ENCODE assay signal across 1 cellular context in the genomic region with DNA sequence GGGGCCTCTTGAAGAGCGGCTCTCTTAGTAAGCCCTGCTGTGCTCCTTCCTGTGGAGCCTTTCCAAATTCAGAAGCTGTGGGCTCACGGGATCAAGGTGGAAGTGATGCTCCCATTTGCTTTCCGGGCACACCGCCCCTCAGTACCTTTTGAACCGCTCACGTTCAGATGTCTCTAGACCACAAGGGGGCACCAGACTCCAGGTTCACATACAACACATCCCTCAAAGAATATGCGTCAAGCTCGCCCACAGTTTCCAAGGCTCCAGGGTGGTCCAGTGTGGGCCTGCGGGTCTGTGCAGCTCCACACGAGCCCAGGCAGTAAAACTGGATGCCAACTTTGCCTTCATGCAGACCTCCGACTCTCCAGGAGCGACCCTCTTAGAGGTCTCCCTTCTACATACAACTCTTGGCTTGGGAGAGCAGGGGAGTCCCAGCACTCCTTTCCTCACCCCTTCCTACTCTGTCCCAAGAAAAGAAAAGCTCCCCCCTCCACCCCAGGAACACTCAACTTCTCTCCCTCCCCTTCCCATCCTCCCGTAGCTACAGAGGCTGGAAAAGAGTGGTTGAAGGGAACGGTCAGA.
TF ChIP-seq lines count a peak whose summit lies in the region.

No MANE protein-coding gene starts in this region.

TF ChIP-seq in GM23338, 12 proteins besides CTCF, POLR2A, EP300 and RAD21 (continued from another document):
- TF ChIP-seq, protein P1, sequence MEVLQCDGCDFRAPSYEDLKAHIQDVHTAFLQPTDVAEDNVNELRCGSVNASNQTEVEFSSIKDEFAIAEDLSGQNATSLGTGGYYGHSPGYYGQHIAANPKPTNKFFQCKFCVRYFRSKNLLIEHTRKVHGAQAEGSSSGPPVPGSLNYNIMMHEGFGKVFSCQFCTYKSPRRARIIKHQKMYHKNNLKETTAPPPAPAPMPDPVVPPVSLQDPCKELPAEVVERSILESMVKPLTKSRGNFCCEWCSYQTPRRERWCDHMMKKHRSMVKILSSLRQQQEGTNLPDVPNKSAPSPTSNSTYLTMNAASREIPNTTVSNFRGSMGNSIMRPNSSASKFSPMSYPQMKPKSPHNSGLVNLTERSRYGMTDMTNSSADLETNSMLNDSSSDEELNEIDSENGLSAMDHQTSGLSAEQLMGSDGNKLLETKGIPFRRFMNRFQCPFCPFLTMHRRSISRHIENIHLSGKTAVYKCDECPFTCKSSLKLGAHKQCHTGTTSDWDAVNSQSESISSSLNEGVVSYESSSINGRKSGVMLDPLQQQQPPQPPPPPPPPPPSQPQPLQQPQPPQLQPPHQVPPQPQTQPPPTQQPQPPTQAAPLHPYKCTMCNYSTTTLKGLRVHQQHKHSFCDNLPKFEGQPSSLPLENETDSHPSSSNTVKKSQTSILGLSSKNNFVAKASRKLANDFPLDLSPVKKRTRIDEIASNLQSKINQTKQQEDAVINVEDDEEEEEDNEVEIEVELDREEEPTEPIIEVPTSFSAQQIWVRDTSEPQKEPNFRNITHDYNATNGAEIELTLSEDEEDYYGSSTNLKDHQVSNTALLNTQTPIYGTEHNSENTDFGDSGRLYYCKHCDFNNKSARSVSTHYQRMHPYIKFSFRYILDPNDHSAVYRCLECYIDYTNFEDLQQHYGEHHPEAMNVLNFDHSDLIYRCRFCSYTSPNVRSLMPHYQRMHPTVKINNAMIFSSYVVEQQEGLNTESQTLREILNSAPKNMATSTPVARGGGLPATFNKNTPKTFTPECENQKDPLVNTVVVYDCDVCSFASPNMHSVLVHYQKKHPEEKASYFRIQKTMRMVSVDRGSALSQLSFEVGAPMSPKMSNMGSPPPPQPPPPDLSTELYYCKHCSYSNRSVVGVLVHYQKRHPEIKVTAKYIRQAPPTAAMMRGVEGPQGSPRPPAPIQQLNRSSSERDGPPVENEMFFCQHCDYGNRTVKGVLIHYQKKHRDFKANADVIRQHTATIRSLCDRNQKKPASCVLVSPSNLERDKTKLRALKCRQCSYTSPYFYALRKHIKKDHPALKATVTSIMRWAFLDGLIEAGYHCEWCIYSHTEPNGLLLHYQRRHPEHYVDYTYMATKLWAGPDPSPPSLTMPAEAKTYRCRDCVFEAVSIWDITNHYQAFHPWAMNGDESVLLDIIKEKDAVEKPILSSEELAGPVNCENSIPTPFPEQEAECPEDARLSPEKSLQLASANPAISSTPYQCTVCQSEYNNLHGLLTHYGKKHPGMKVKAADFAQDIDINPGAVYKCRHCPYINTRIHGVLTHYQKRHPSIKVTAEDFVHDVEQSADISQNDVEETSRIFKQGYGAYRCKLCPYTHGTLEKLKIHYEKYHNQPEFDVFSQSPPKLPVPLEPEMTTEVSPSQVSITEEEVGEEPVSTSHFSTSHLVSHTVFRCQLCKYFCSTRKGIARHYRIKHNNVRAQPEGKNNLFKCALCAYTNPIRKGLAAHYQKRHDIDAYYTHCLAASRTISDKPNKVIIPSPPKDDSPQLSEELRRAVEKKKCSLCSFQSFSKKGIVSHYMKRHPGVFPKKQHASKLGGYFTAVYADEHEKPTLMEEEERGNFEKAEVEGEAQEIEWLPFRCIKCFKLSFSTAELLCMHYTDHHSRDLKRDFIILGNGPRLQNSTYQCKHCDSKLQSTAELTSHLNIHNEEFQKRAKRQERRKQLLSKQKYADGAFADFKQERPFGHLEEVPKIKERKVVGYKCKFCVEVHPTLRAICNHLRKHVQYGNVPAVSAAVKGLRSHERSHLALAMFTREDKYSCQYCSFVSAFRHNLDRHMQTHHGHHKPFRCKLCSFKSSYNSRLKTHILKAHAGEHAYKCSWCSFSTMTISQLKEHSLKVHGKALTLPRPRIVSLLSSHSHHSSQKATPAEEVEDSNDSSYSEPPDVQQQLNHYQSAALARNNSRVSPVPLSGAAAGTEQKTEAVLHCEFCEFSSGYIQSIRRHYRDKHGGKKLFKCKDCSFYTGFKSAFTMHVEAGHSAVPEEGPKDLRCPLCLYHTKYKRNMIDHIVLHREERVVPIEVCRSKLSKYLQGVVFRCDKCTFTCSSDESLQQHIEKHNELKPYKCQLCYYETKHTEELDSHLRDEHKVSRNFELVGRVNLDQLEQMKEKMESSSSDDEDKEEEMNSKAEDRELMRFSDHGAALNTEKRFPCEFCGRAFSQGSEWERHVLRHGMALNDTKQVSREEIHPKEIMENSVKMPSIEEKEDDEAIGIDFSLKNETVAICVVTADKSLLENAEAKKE (CRISPR knock-in tag; IDR thresholded peaks at IDR 0.05): no peak
- TF ChIP-seq ETS1 (IDR thresholded peaks at IDR 0.05): no peak
- TF ChIP-seq ZNF114 (CRISPR knock-in tag; IDR thresholded peaks at IDR 0.05): no peak
- TF ChIP-seq ZNF331 (CRISPR knock-in tag; IDR thresholded peaks at IDR 0.05; ENCODE audit: low read depth): no peak
- no peak for TF ChIP-seq CREB1 (CRISPR knock-in tag; IDR thresholded peaks at IDR 0.05; ENCODE audit: low read depth)
- TF ChIP-seq EZH2phosphoT487 (IDR thresholded peaks at IDR 0.05; ENCODE audit: unreplicated experiment): no peak
- no peak for TF ChIP-seq EZH2 (IDR thresholded peaks at IDR 0.05; ENCODE audit: low read depth, unreplicated experiment)
